In the genomic region with DNA sequence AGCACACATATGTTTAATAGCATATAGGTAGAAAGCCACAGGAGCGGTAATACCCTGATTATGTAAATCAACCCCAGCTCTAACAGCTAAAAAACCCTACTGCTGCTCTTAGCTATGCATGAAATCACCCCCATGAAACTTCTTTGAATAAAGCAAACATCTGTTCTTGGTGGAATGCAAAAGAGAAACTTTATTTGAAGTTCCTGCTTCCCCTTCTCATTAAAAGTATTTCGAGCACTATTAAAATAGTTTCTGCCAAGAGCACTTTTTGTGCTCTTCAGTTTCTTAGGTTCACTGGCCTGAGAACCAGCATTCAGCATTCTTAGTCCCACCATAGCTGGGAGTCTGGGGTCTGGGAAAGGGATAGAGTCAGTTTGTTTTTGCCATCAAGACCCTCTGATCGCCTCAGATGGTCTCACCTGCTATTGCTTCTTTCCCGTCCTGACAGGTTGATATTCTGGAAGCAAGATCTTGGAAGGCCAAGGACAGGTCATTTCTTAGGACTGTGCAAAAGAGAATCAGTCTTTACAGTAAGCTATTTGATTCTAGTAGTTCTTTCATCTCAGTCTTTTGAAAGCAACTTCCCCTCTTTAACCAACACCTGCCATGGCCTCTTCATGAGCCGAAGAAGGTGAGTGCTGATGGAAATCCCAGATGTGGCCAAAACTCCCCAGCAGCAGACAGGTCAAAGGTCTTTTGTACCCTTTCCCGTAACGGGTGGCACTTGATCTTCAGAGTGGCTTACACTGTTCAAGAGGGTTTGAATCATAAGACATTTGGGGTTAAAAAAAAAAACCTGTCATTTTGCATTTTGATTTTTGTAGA, we compare ENCODE assay signal across 8 cellular contexts.
DNase-seq lines count a peak whose midpoint lies in the region; ATAC-seq and TF ChIP-seq lines count a peak whose summit lies in the region.

No MANE protein-coding gene starts in this region.

- H3K4me3 ChIP-seq in NB4 (ENCODE audit: low read depth, low read length) (no peak overlapping the region), PC-3 (ENCODE audit: low read length) (no peak overlapping the region)

- peak; percentile 71 for ATAC-seq in HG02840 (IDR thresholded peaks at IDR 0.05; ENCODE audit: low FRiP score, unreplicated experiment)
- no peak for ATAC-seq in PC-3

- no peaks in the 10 kb centered on the region for H3K36me3 ChIP-seq in PC-3 (ENCODE audit: low read depth, low read length)

- H3K9ac ChIP-seq in PC-3 (ENCODE audit: low read length): no peak overlapping the region

- no peaks in the 10 kb centered on the region for H3K9me2 ChIP-seq in PC-3 (replicated peaks; ENCODE audit: low read length)

- H3K79me2 ChIP-seq in PC-3 (ENCODE audit: low read length): no peaks in the 10 kb centered on the region

- no peak overlapping the region for H2AFZ ChIP-seq in PC-3 (ENCODE audit: low read length)

- H3F3A ChIP-seq in PC-3 (ENCODE audit: low read length, unreplicated experiment): no peaks in the 10 kb centered on the region

- BruUV-seq in PC-3 (replicated peaks; lab: Mats Ljungman, UMichigan): no TSS peak

- H3K9me3 ChIP-seq in PC-3 (ENCODE audit: low read length): no peaks in the 10 kb centered on the region

- no peaks in the 10 kb centered on the region for H4K20me1 ChIP-seq in PC-3 (ENCODE audit: low read length)

- POLR2A ChIA-PET in PC-3 (lab: Charles Lee; ENCODE audit: unreplicated experiment): interaction anchor here (0.6 kb wide), 1 partner anchor 726 kb away, joined by 5 read pairs; no protein-coding TSS in a partner anchor

- no peak for TF ChIP-seq CTCF in NB4 (IDR thresholded peaks at IDR 0.05; ENCODE audit: low read depth, low read length)
- no peak for TF ChIP-seq CTCF in PC-3 (conservative IDR thresholded peaks at IDR 0.05; ENCODE audit: low read depth, low read length)

- H3K4me1 ChIP-seq in PC-3 (ENCODE audit: insufficient read depth, low read length): peaks cover 6% of the 10 kb centered on the region

- peak; percentile 7 for DNase-seq in stimulated activated CD4-positive, alpha-beta T cell treated with anti-CD3 and anti-CD28 coated beads, Interleukin-4, amount 100 ng/mL, for 24 hours
- DNase-seq in stimulated activated CD4-positive, alpha-beta T cell treated with anti-CD3 and anti-CD28 coated beads, Interleukin-2, amount 100 ng/mL, for 48 hours: no peak
- peak; percentile 10 for DNase-seq in NB4 (ENCODE audit: low read depth)
- no peak for DNase-seq in NCI-H446 treated with DMSO at 0.1 percent for 48 hours (lab: John Stamatoyannopoulos, UW)
- DNase-seq in amniotic stem cell (lab: John Stamatoyannopoulos, UW): no peak
- DNase-seq in PC-3: no peak
- no peak for DNase-seq in middle frontal gyrus (ENCODE audit: extremely low spot score, low spot score)

- no peaks in the 10 kb centered on the region for H3K27me3 ChIP-seq in PC-3 (ENCODE audit: low read length)

- no peak overlapping the region for H3K27ac ChIP-seq in PC-3 (ENCODE audit: low read length)

- intact Hi-C loops in PC-3 (cut with micrococcal nuclease): no loop called here

- no peak overlapping the region for H3K4me2 ChIP-seq in PC-3 (ENCODE audit: low read length)

- CTCF ChIA-PET in PC-3 (lab: Charles Lee): no interaction called here

- TF ChIP-seq POLR2A in NB4 (IDR thresholded peaks at IDR 0.05; ENCODE audit: extremely low read depth, insufficient read length): no peak

Comparison
In these comparisons a context has a peak if more than half of its experiments do, and no peak if none do; other contexts are left out.
1. DNase-seq: peak in stimulated activated CD4-positive, alpha-beta T cell treated with anti-CD3 and anti-CD28 coated beads, Interleukin-4, amount 100 ng/mL, for 24 hours (single experiment) and NB4 (single experiment); none in stimulated activated CD4-positive, alpha-beta T cell treated with anti-CD3 and anti-CD28 coated beads, Interleukin-2, amount 100 ng/mL, for 48 hours (0 of 2), NCI-H446 treated with DMSO at 0.1 percent for 48 hours (single experiment), amniotic stem cell (single experiment), PC-3 (single experiment) and middle frontal gyrus (single experiment).